Comparison of ENCODE assay signal across 11 cellular contexts in the genomic region with DNA sequence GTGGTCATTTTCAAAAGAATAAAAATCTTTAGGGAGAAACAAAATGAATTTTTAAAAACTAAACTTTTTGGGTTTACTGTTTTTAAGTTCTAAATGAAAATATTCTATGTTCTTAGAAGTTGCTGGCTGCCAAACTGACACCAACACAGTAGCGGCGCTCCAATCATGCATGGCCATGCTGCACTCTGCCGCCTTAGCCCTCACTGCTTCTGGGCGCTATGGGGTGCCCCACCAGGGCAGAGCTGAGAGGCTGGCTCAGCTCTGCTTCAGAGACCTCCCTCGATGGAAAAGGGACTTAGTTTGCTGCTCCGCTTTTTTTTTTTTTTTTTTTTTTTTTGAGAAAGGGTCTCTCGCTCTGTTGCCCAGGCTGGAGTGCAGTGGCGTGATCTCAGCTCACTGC. TPM values are rescaled to one million over a fixed set of nuclear protein-coding genes. Genes with fewer than 3 reads are reported as not detected.
A peak's percentile ranks its signal among the peaks of the same experiment; 100 is the strongest.
DNase-seq lines count a peak whose midpoint lies in the region; ATAC-seq and TF ChIP-seq lines count a peak whose summit lies in the region.
"Had no signal": no experiment of that assay in that cellular context is flagged by ENCODE, and none has a peak within 500 bp of the region (broad histone marks: within the 10 kb centered on the region; RNA-seq: fewer than 3 reads in every experiment).

No MANE protein-coding gene starts in this region.

- no peak overlapping the region for H3K4me3 Mint-ChIP-seq in T-helper 2 cell treated with Interferon-gamma antibody and Interleukin-4, amounts not matched to agents 5 μg/mL and 100 μg/mL, for 36 hours
- H3K4me3 Mint-ChIP-seq in stimulated activated naive B cell treated with anti-CD40 and anti-IgM and Interleukin-4, amounts not matched to agents 10 μg/mL and 1 μg/mL and 100 μg/mL, for 72 hours, result peak overlapping the region; percentile 48 to 60

- CTCF ChIA-PET in PC-9 (lab: Charles Lee), result no interaction called here

- H3K79me2 ChIP-seq in PC-9 (ENCODE audit: low read depth), result peaks cover 100% of the 10 kb centered on the region

- no peak for DNase-seq in T-helper 2 cell treated with Interferon-gamma antibody and Interleukin-4, amounts not matched to agents 5 μg/mL and 100 μg/mL, for 36 hours (ENCODE audit: low spot score)
- DNase-seq in T-helper 2 cell, result no peak
- DNase-seq in PC-9, result no peak
- no peak for DNase-seq in epithelial cell of prostate (ENCODE audit: low read depth, low spot score)
- DNase-seq in stimulated activated naive B cell treated with anti-CD40 and anti-IgM and Interleukin-4, amounts not matched to agents 10 μg/mL and 1 μg/mL and 100 μg/mL, for 72 hours, result no peak
- DNase-seq in SK-N-DZ (ENCODE audit: low spot score), result no peak
- DNase-seq: GF-D8, glutamatergic neuron, mucosa of descending colon had no signal

- no peaks in the 10 kb centered on the region for H3K9me3 Mint-ChIP-seq in T-helper 2 cell treated with Interferon-gamma antibody and Interleukin-4, amounts not matched to agents 5 μg/mL and 100 μg/mL, for 36 hours
- H3K9me3 Mint-ChIP-seq in stimulated activated naive B cell treated with anti-CD40 and anti-IgM and Interleukin-4, amounts not matched to agents 10 μg/mL and 1 μg/mL and 100 μg/mL, for 72 hours, result no peaks in the 10 kb centered on the region

- H2AFZ ChIP-seq in PC-9, result no peak overlapping the region

- no peaks in the 10 kb centered on the region for H3K9me2 ChIP-seq in PC-9 (ENCODE audit: insufficient read depth)

- H3K4me2 ChIP-seq in PC-9, result peak overlapping the region; percentile 54

- POLR2A ChIA-PET in PC-9 (lab: Charles Lee; ENCODE audit: unreplicated experiment), result no interaction called here

- H3K36me3 ChIP-seq in PC-9 (ENCODE audit: low read depth), result peaks cover 87% of the 10 kb centered on the region

- peaks cover 35% of the 10 kb centered on the region for H3K36me3 Mint-ChIP-seq in T-helper 2 cell treated with Interferon-gamma antibody and Interleukin-4, amounts not matched to agents 5 μg/mL and 100 μg/mL, for 36 hours (ENCODE audit: low read depth)
- H3K36me3 Mint-ChIP-seq in stimulated activated naive B cell treated with anti-CD40 and anti-IgM and Interleukin-4, amounts not matched to agents 10 μg/mL and 1 μg/mL and 100 μg/mL, for 72 hours, result peaks cover 25 to 61% of the 10 kb centered on the region in 2 donors

- BruUV-seq in PC-9 (replicated peaks; lab: Mats Ljungman, UMichigan), result no TSS peak

- H3K9me3 ChIP-seq in PC-9 (ENCODE audit: insufficient read depth, low read depth), result no peaks in the 10 kb centered on the region
- H3K9me3 ChIP-seq: mucosa of descending colon had no signal

- H3K27me3 ChIP-seq in PC-9 (ENCODE audit: insufficient read depth, low read depth), result no peaks in the 10 kb centered on the region

- peaks cover 98% of the 10 kb centered on the region for H3K4me1 ChIP-seq in PC-9 (replicated peaks; ENCODE audit: insufficient read depth)

- H3F3A ChIP-seq in PC-9 (ENCODE audit: insufficient read depth, low read depth), result peaks cover 100% of the 10 kb centered on the region

- no peak overlapping the region for H3K4me3 ChIP-seq in PC-9
- H3K4me3 ChIP-seq: mucosa of descending colon had no signal

- no peak for TF ChIP-seq POLR2A in GM18505 (IDR thresholded peaks at IDR 0.05; ENCODE audit: borderline replicate concordance, extremely low read depth, insufficient read depth, insufficient read length)

- peak overlapping the region; percentile 4 for H3K27ac Mint-ChIP-seq in T-helper 2 cell treated with Interferon-gamma antibody and Interleukin-4, amounts not matched to agents 5 μg/mL and 100 μg/mL, for 36 hours
- peak overlapping the region; percentile 56 for H3K27ac Mint-ChIP-seq in stimulated activated naive B cell treated with anti-CD40 and anti-IgM and Interleukin-4, amounts not matched to agents 10 μg/mL and 1 μg/mL and 100 μg/mL, for 72 hours

- intact Hi-C loops in PC-9 (cut with micrococcal nuclease; ENCODE audit: unreplicated experiment), result no loop called here

- peak; percentile 36 to 44 for ATAC-seq in stimulated activated naive B cell treated with anti-CD40 and anti-IgM and Interleukin-4, amounts not matched to agents 10 μg/mL and 1 μg/mL and 100 μg/mL, for 72 hours (replicated peaks)
- ATAC-seq in GM21737 (IDR thresholded peaks at IDR 0.05; ENCODE audit: unreplicated experiment) (no peak), GM18505 (IDR thresholded peaks at IDR 0.05; ENCODE audit: unreplicated experiment) (no peak)

- no peak for TF ChIP-seq CTCF in PC-9 (conservative IDR thresholded peaks at IDR 0.05)

- H3K27me3 Mint-ChIP-seq in T-helper 2 cell treated with Interferon-gamma antibody and Interleukin-4, amounts not matched to agents 5 μg/mL and 100 μg/mL, for 36 hours (ENCODE audit: low read depth), result no peaks in the 10 kb centered on the region
- H3K27me3 Mint-ChIP-seq in stimulated activated naive B cell treated with anti-CD40 and anti-IgM and Interleukin-4, amounts not matched to agents 10 μg/mL and 1 μg/mL and 100 μg/mL, for 72 hours, result no peaks in the 10 kb centered on the region

- H4K20me1 ChIP-seq in PC-9 (ENCODE audit: insufficient read depth), result peaks cover 100% of the 10 kb centered on the region

- H3K4me1 Mint-ChIP-seq in T-helper 2 cell treated with Interferon-gamma antibody and Interleukin-4, amounts not matched to agents 5 μg/mL and 100 μg/mL, for 36 hours (ENCODE audit: low read depth), result peaks cover 55% of the 10 kb centered on the region
- peaks cover 56 to 93% of the 10 kb centered on the region in 2 donors for H3K4me1 Mint-ChIP-seq in stimulated activated naive B cell treated with anti-CD40 and anti-IgM and Interleukin-4, amounts not matched to agents 10 μg/mL and 1 μg/mL and 100 μg/mL, for 72 hours

- peak overlapping the region; percentile 34 for H3K27ac ChIP-seq in PC-9
- peak overlapping the region; percentile 54 for H3K27ac ChIP-seq in epithelial cell of prostate

RNA-seq across cellular contexts. Expression of a gene that starts 20.9 kb away (rescaled TPM):
- total RNA-seq in PC-9 (2021), result 231 and 240 TPM in 2 replicates
- 46.2 and 51.6 TPM in 2 replicates for polyA plus RNA-seq in SK-N-DZ (2014; cell fraction: cytosol; rRNA removed)
- 31.1 and 33.2 TPM in 2 replicates for polyA plus RNA-seq in SK-N-DZ (2014; cell fraction: nucleus; rRNA removed)

Comparison
In these comparisons a context has a peak if more than half of its experiments do, and no peak if none do; other contexts are left out.
1. ATAC-seq: peak in stimulated activated naive B cell treated with anti-CD40 and anti-IgM and Interleukin-4, amounts not matched to agents 10 μg/mL and 1 μg/mL and 100 μg/mL, for 72 hours (2 of 2); none in GM21737 (single experiment) and GM18505 (single experiment).